In genomic region chr4:152679414-152680281, GRCh38 we compare ENCODE assay signal across 8 cellular contexts. TPM values are rescaled to one million over a fixed set of nuclear protein-coding genes. Genes with fewer than 3 reads are reported as not detected.
DNase-seq lines count a peak whose midpoint lies in the region; ATAC-seq, FAIRE-seq and TF ChIP-seq lines count a peak whose summit lies in the region.

A gene with protein sequence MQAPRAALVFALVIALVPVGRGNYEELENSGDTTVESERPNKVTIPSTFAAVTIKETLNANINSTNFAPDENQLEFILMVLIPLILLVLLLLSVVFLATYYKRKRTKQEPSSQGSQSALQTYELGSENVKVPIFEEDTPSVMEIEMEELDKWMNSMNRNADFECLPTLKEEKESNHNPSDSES (minus strand): TSS chr4:152679997. CDS start chr4:152679933, 64 bp downstream.

- H3K4me3 ChIP-seq in HL-60 (replicated peaks; ENCODE audit: insufficient read depth, low read length) (peak within 1 kb of the TSS; percentile 66), SU-DHL-6 (ENCODE audit: insufficient read depth, low read length, poor library complexity, severe bottlenecking) (peak within 1 kb of the TSS; percentile 78), left ventricle myocardium inferior (peak within 1 kb of the TSS; percentile 68)

- H3K36me3 ChIP-seq in SU-DHL-6 (ENCODE audit: low read length), result no peaks in the 10 kb centered on the region
- no peaks in the 10 kb centered on the region for H3K36me3 ChIP-seq in left ventricle myocardium inferior

- H3K4me1 ChIP-seq in left ventricle myocardium inferior, result peaks cover 23% of the 10 kb centered on the region

- no peaks in the 10 kb centered on the region for H4K20me1 ChIP-seq in SU-DHL-6 (ENCODE audit: low read depth, low read length)

- peak within 1 kb of the TSS; percentile 93 for H3K4me2 ChIP-seq in SU-DHL-6 (ENCODE audit: low read depth, low read length, poor library complexity, severe bottlenecking)

- no peaks in the 10 kb centered on the region for H3K9me2 ChIP-seq in SU-DHL-6 (replicated peaks; ENCODE audit: insufficient read depth, low read length)

- H3K27me3 ChIP-seq in HL-60 (ENCODE audit: insufficient read depth, poor library complexity, severe bottlenecking) (no peaks in the 10 kb centered on the region), SU-DHL-6 (ENCODE audit: low read length) (no peaks in the 10 kb centered on the region), left ventricle myocardium inferior (ENCODE audit: low read depth) (no peaks in the 10 kb centered on the region)

- no peak for FAIRE-seq in urothelium cell line (lab: Jason Lieb, UNC)

- peak; percentile 76 for ATAC-seq in GM19467 (IDR thresholded peaks at IDR 0.05; ENCODE audit: unreplicated experiment)

- H3K27ac ChIP-seq in HL-60 (replicated peaks) (peak within 1 kb of the TSS; percentile 79), SU-DHL-6 (ENCODE audit: low read depth, low read length) (peak within 1 kb of the TSS; percentile 93), left ventricle myocardium inferior (replicated peaks) (peak within 1 kb of the TSS; percentile 65)

- TF ChIP-seq CTCF in HL-60 (IDR thresholded peaks at IDR 0.05; ENCODE audit: insufficient read depth, low read length) (no peak), SU-DHL-6 (IDR thresholded peaks at IDR 0.05; ENCODE audit: insufficient read depth, low read length, poor library complexity, severe bottlenecking) (no peak), left ventricle myocardium inferior (IDR thresholded peaks at IDR 0.05; ENCODE audit: borderline replicate concordance) (no peak)

- peak within 1 kb of the TSS; percentile 72 for H3K9ac ChIP-seq in SU-DHL-6 (ENCODE audit: low read length)

- intact Hi-C loops in left ventricle myocardium inferior (cut with micrococcal nuclease), result no loop called here

- H3K9me3 ChIP-seq in SU-DHL-6 (ENCODE audit: insufficient read depth, low read length), result no peaks in the 10 kb centered on the region
- H3K9me3 ChIP-seq in left ventricle myocardium inferior (replicated peaks), result no peaks in the 10 kb centered on the region

- peaks cover 42% of the 10 kb centered on the region for H3K79me2 ChIP-seq in SU-DHL-6 (ENCODE audit: insufficient read depth, low read length)

- H2AFZ ChIP-seq in SU-DHL-6 (ENCODE audit: low read depth, low read length, severe bottlenecking), result peak within 1 kb of the TSS; percentile 45

- DNase-seq in D341Med (ENCODE audit: low spot score) (peak; percentile 46), HL-60 (ENCODE audit: low read depth in 1 of 2, low spot score in 1 of 2) (peak; percentile 93 to 96), left ventricle myocardium inferior (peak; percentile 58), pulmonary artery endothelial cell (ENCODE audit: low read depth, low spot score) (peak; percentile 24), urothelium cell line (ENCODE audit: low spot score) (peak; percentile 65)
- DNase-seq in activated naive CD8-positive, alpha-beta T cell treated with anti-CD3 and anti-CD28 coated beads, Interleukin-2, amount 50 U/mL, for 16 hours (ENCODE audit: low read depth, low spot score), result peak; percentile 4

- peaks cover 45% of the 10 kb centered on the region for H3F3A ChIP-seq in SU-DHL-6 (ENCODE audit: insufficient read depth)

RNA-seq across cellular contexts. Expression of the gene that starts here (rescaled TPM):
- total RNA-seq in left ventricle myocardium inferior (1.4 TPM), pulmonary artery endothelial cell (6.1 and 9.1 TPM in 2 replicates)

Comparison
In these comparisons a context has a peak if more than half of its experiments do, and no peak if none do; other contexts are left out.
1. Peak in every context shown above with its lines: DNase-seq, ATAC-seq, H3K4me3 ChIP-seq and H3K27ac ChIP-seq.
2. DNase-seq: peak in every context shown above with its lines; median percentile 94 in HL-60; 65 in urothelium cell line; 58 in left ventricle myocardium inferior; 46 in D341Med; 24 in pulmonary artery endothelial cell; 4 in activated naive CD8-positive, alpha-beta T cell treated with anti-CD3 and anti-CD28 coated beads, Interleukin-2, amount 50 U/mL, for 16 hours.